ENCODE assay signal across 22 cellular contexts in genomic region chr11:31770011-31770410, GRCh38. TPM values are rescaled to one million over a fixed set of nuclear protein-coding genes. Genes with fewer than 3 reads are reported as not detected.
DNase-seq lines count a peak whose midpoint lies in the region; ATAC-seq and TF ChIP-seq lines count a peak whose summit lies in the region.
"Had no signal": no experiment of that assay in that cellular context is flagged by ENCODE, and none has a peak within 500 bp of the region (broad histone marks: within the 10 kb centered on the region; RNA-seq: fewer than 3 reads in every experiment).

No MANE protein-coding gene starts in this region.

- H3K27me3 Mint-ChIP-seq in brain = peaks cover 3% of the 10 kb centered on the region
- H3K27me3 Mint-ChIP-seq: CD4-positive, alpha-beta memory T cell had no signal

- no peaks in the 10 kb centered on the region for H3K9me3 Mint-ChIP-seq in brain
- H3K9me3 Mint-ChIP-seq: CD4-positive, alpha-beta memory T cell; GM23338; H9 had no signal

- DNase-seq in NCI-H82 (lab: John Stamatoyannopoulos, UW) = peak; percentile 12
- DNase-seq in NCI-H82 treated with DMSO at 0.1 percent for 48 hours (lab: John Stamatoyannopoulos, UW; ENCODE audit: unreplicated experiment) = no peak
- DNase-seq in left kidney (ENCODE audit: low read depth, low spot score) = peak; percentile 54
- DNase-seq in DMS153 (lab: John Stamatoyannopoulos, UW) = no peak
- DNase-seq in right lobe of liver = no peak
- DNase-seq: 8988T; ACHN; AML-193; BE2C; Calu3; CD4-positive, alpha-beta memory T cell; COR-L47; DND-41; GDM1; H9 had no signal

- peaks cover 42% of the 10 kb centered on the region for H3K4me1 Mint-ChIP-seq in brain
- H3K4me1 Mint-ChIP-seq: CD14-positive monocyte; CD4-positive, alpha-beta memory T cell had no signal

- H3K9me3 ChIP-seq in right lobe of liver = no peaks in the 10 kb centered on the region
- H3K9me3 ChIP-seq: A549; BE2C; BLaER1 treated with 17β-estradiol and CSF1 and Interleukin-3, amounts not matched to agents 10 nM and 100 nM had no signal

- no peak for TF ChIP-seq POLR2A in right lobe of liver (IDR thresholded peaks at IDR 0.05)

- TF ChIP-seq CTCF in brain (conservative IDR thresholded peaks at IDR 0.05) = no peak
- TF ChIP-seq CTCF in right lobe of liver (IDR thresholded peaks at IDR 0.05) = no peak

- H3K27ac Mint-ChIP-seq in brain = peak overlapping the region; percentile 62 to 96 (median 78)
- H3K27ac Mint-ChIP-seq: CD14-positive monocyte; CD4-positive, alpha-beta memory T cell; GM23338; H9 had no signal

- no peaks in the 10 kb centered on the region for H3K27me3 ChIP-seq in right lobe of liver
- H3K27me3 ChIP-seq: BE2C; BLaER1 treated with 17β-estradiol and CSF1 and Interleukin-3, amounts not matched to agents 10 nM and 100 nM had no signal

- H3K36me3 Mint-ChIP-seq in brain = peaks cover 3% of the 10 kb centered on the region

- H3K36me3 ChIP-seq in right lobe of liver = no peaks in the 10 kb centered on the region
- H3K36me3 ChIP-seq: BE2C had no signal

- no peak overlapping the region for H3K4me3 ChIP-seq in right lobe of liver
- H3K4me3 ChIP-seq: A549; BLaER1 treated with 17β-estradiol and CSF1 and Interleukin-3, amounts not matched to agents 10 nM and 100 nM; GM23338 had no signal

- peaks cover 0 to 3% (median 0%) of the 10 kb centered on the region in 4 donors for H3K4me1 ChIP-seq in right lobe of liver
- H3K4me1 ChIP-seq: A549; BE2C; BLaER1 treated with 17β-estradiol and CSF1 and Interleukin-3, amounts not matched to agents 10 nM and 100 nM had no signal

- ATAC-seq in HG03469 (IDR thresholded peaks at IDR 0.05; ENCODE audit: unreplicated experiment) (no peak), right lobe of liver (no peak)
- ATAC-seq: A549, GM23338, HCT116 had no signal

- intact Hi-C loops in right lobe of liver (cut with DNase I) = no loop called here

- H3K4me3 Mint-ChIP-seq in brain = peak overlapping the region in 1 of 5 experiments; percentile 22
- H3K4me3 Mint-ChIP-seq: CD14-positive monocyte; CD4-positive, alpha-beta memory T cell; GM23338; H9 had no signal

- WGBS in right lobe of liver (ENCODE audit: insufficient coverage, low coverage, low lambda C conversion rate, missing lambda C conversion rate) = 86% methylated on average over 1 of the region's 3 CpGs

- H3K27ac ChIP-seq in right lobe of liver = no peak overlapping the region
- H3K27ac ChIP-seq: A549; BLaER1 treated with 17β-estradiol and CSF1 and Interleukin-3, amounts not matched to agents 10 nM and 100 nM had no signal

RNA-seq across cellular contexts. Expression of gene PAX6, which starts 41.1 kb away (rescaled TPM):
- 16.7 TPM for polyA plus RNA-seq in brain (ENCODE audit: insufficient read depth, low read depth, low replicate concordance)
- total RNA-seq in right lobe of liver = not detected
- total RNA-seq: CD4-positive, alpha-beta memory T cell; H9 had no signal
- polyA plus RNA-seq: CD14-positive monocyte had no signal

Comparison
In these comparisons a context has a peak if more than half of its experiments do, and no peak if none do; other contexts are left out.
1. DNase-seq: peak in NCI-H82 (single experiment) and left kidney (single experiment); none in NCI-H82 treated with DMSO at 0.1 percent for 48 hours (single experiment), DMS153 (single experiment) and right lobe of liver (0 of 3).